8 cellular contexts compared by ENCODE assay signal in genomic region chr12:113462117-113462774, GRCh38. TPM values are rescaled to one million over a fixed set of nuclear protein-coding genes. Genes with fewer than 3 reads are reported as not detected.
A peak's percentile ranks its signal among the peaks of the same experiment; 100 is the strongest.
DNase-seq lines count a peak whose midpoint lies in the region; ATAC-seq and TF ChIP-seq lines count a peak whose summit lies in the region.

No MANE protein-coding gene starts in this region.

- ATAC-seq in left lobe of liver (peak; percentile 91), GM19467 (IDR thresholded peaks at IDR 0.05; ENCODE audit: unreplicated experiment) (no peak)

- H3K27ac ChIP-seq in A673 (ENCODE audit: low read depth, low read length, poor library complexity, severe bottlenecking) = no peak overlapping the region

- CTCF ChIA-PET in A673 (lab: Charles Lee) = interaction anchor here (0.5 to 1.6 kb wide), 4 partner anchors 9 to 460 kb away, joined by 4 to 5 read pairs (median 4); no protein-coding TSS in a partner anchor

- TF ChIP-seq CTCF in A673 (conservative IDR thresholded peaks at IDR 0.05; ENCODE audit: low read depth, low read length) = peak; percentile 91

- H3K4me1 ChIP-seq in A673 (ENCODE audit: insufficient read depth, low read length, poor library complexity, severe bottlenecking) = peaks cover 4% of the 10 kb centered on the region

- no TSS peak for BruUV-seq in A673 (replicated peaks; lab: Mats Ljungman, UMichigan)

- H3K27me3 ChIP-seq in A673 (replicated peaks; ENCODE audit: insufficient read depth, low read depth, low read length, poor library complexity) = peaks cover 84% of the 10 kb centered on the region

- DNase-seq in A673 (ENCODE audit: low spot score) (peak; percentile 80), GM19240 (ENCODE audit: insufficient read length, low spot score) (peak; percentile 34), NCI-H2196 treated with DMSO at 0.1 percent for 48 hours (lab: John Stamatoyannopoulos, UW; ENCODE audit: unreplicated experiment) (peak; percentile 34), cerebellar cortex (ENCODE audit: low spot score) (peak; percentile 81), left lobe of liver (ENCODE audit: low spot score) (peak; percentile 79)
- peak; percentile 79 for DNase-seq in activated CD4-positive, CD25-positive, alpha-beta regulatory T cell treated with anti-CD3 and anti-CD28 coated beads, Interleukin-2, amount 50 U/mL, for 72 hours
- peak; percentile 71 for DNase-seq in stimulated activated CD4-positive, alpha-beta T cell treated with anti-CD3 and anti-CD28 coated beads, Interleukin-4, amount 100 ng/mL, for 24 hours

- no peaks in the 10 kb centered on the region for H3K36me3 ChIP-seq in A673 (ENCODE audit: insufficient read depth, low read length, poor library complexity, severe bottlenecking)

- no peak overlapping the region for H3K4me3 ChIP-seq in A673 (ENCODE audit: low read depth, low read length, poor library complexity, severe bottlenecking)

- intact Hi-C loops in A673 (cut with micrococcal nuclease; ENCODE audit: unreplicated experiment) = loop anchor here (1.0 kb wide), 1 partner anchor 450 kb away; no protein-coding TSS in a partner anchor

- no peaks in the 10 kb centered on the region for H3K9me3 ChIP-seq in A673 (ENCODE audit: low read depth, low read length, poor library complexity, severe bottlenecking)

- POLR2A ChIA-PET in A673 (lab: Charles Lee; ENCODE audit: low non-redundant PET) = no interaction called here

RNA-seq across cellular contexts. Expression of gene LHX5, which starts 9.4 kb away (rescaled TPM):
- total RNA-seq in A673 (2021) (not detected in 2 replicates), left lobe of liver (not detected)

RNA-seq across cellular contexts. Expression of gene SDSL, which starts 40.1 kb away (rescaled TPM):
- 0.37 and 1.2 TPM in 2 replicates for total RNA-seq in A673 (2021)
- 93.0 TPM for total RNA-seq in left lobe of liver

RNA-seq across cellular contexts. Expression of gene SDS, which starts 58.6 kb away (rescaled TPM):
- not detected in 2 replicates for total RNA-seq in A673 (2021)
- total RNA-seq in left lobe of liver = 680 TPM

Comparison
In these comparisons a context has a peak if more than half of its experiments do, and no peak if none do; other contexts are left out.
1. RNA of gene SDSL, which starts 40.1 kb away (total RNA-seq): 93.0 TPM in left lobe of liver (single experiment); 0.37 to 1.2 TPM in A673; every median in the first group is over 10 times any median in the second.
2. RNA of gene SDS, which starts 58.6 kb away (total RNA-seq): 680 TPM in left lobe of liver (single experiment); not detected in A673; every median in the first group is over 100 times any median in the second.
3. Peak in every context shown above with its lines, with median percentiles within 50 percentile points of each other: DNase-seq.